In genomic region chr22:25367756-25368155, GRCh38 we compare ENCODE assay signal across 17 cellular contexts.
DNase-seq lines count a peak whose midpoint lies in the region; ATAC-seq and TF ChIP-seq lines count a peak whose summit lies in the region.
"Had no signal": no experiment of that assay in that cellular context is flagged by ENCODE, and none has a peak within 500 bp of the region (broad histone marks: within the 10 kb centered on the region; RNA-seq: fewer than 3 reads in every experiment).

No MANE protein-coding gene starts in this region.

- H3K4me1 ChIP-seq in OCI-LY3 (ENCODE audit: low read length) (peaks cover 23% of the 10 kb centered on the region), BE2C (peaks cover 24% of the 10 kb centered on the region)

- no peak overlapping the region for H2AFZ ChIP-seq in OCI-LY3 (ENCODE audit: low read depth, low read length)

- H3K36me3 ChIP-seq in OCI-LY3 (replicated peaks; ENCODE audit: low read depth, low read length) = no peaks in the 10 kb centered on the region
- peaks cover 50% of the 10 kb centered on the region for H3K36me3 ChIP-seq in BE2C

- no peak overlapping the region for H3K4me3 Mint-ChIP-seq in activated CD4-positive, alpha-beta T cell treated with anti-CD3 and anti-CD28 coated beads, Interleukin-2, amount 10 ng/mL, durations not matched to agents 7 days and 5 days
- no peak overlapping the region for H3K4me3 Mint-ChIP-seq in activated CD4-positive, alpha-beta T cell treated with anti-CD3 and anti-CD28 coated beads, Interleukin-2, amount 10 ng/mL, durations not matched to agents 24 days and 14 days
- H3K4me3 Mint-ChIP-seq in endothelial cell (ENCODE audit: unreplicated experiment) = peak overlapping the region; percentile 68
- H3K4me3 Mint-ChIP-seq in stimulated activated effector memory CD8-positive, alpha-beta T cell treated with anti-CD3 and anti-CD28 coated beads, Interleukin-12 subunit alpha, Interleukin-12 subunit beta, amount 100 ng/mL, for 72 hours = no peak overlapping the region
- H3K4me3 Mint-ChIP-seq in activated T-helper 1 cell treated with anti-CD3 and anti-CD28 coated beads, Interleukin-12 subunit alpha, Interleukin-12 subunit beta, Interleukin-2, Interleukin-4 antibody, amounts not matched to agents 30 ng/mL and 10 ng/mL and 1 ng/mL, durations not matched to agents 14 hours and 24 hours and 36 hours = no peak overlapping the region
- H3K4me3 Mint-ChIP-seq: CD14-positive monocyte, IgD-negative memory B cell had no signal

- H3K79me2 ChIP-seq in OCI-LY3 (ENCODE audit: low read length) = peaks cover 29% of the 10 kb centered on the region

- intact Hi-C loops in activated CD4-positive, alpha-beta T cell treated with anti-CD3 and anti-CD28 coated beads, Interleukin-2, amount 10 ng/mL, durations not matched to agents 24 days and 14 days (cut with micrococcal nuclease) = loop anchor here (10.0 kb wide), 1 partner anchor 77 kb away; no protein-coding TSS in a partner anchor
- intact Hi-C loops in activated T-helper 1 cell treated with anti-CD3 and anti-CD28 coated beads, Interleukin-12 subunit alpha, Interleukin-12 subunit beta, Interleukin-2, Interleukin-4 antibody, amounts not matched to agents 30 ng/mL and 10 ng/mL and 1 ng/mL, durations not matched to agents 14 hours and 24 hours and 36 hours (cut with micrococcal nuclease) = no loop called here

- H3K4me1 Mint-ChIP-seq in activated CD4-positive, alpha-beta T cell treated with anti-CD3 and anti-CD28 coated beads, Interleukin-2, amount 10 ng/mL, durations not matched to agents 7 days and 5 days = peaks cover 6% of the 10 kb centered on the region
- H3K4me1 Mint-ChIP-seq in activated CD4-positive, alpha-beta T cell treated with anti-CD3 and anti-CD28 coated beads, Interleukin-2, amount 10 ng/mL, durations not matched to agents 24 days and 14 days = peaks cover 7% of the 10 kb centered on the region
- peaks cover 37% of the 10 kb centered on the region for H3K4me1 Mint-ChIP-seq in endothelial cell (ENCODE audit: unreplicated experiment)
- peaks cover 25% of the 10 kb centered on the region for H3K4me1 Mint-ChIP-seq in stimulated activated effector memory CD8-positive, alpha-beta T cell treated with anti-CD3 and anti-CD28 coated beads, Interleukin-12 subunit alpha, Interleukin-12 subunit beta, amount 100 ng/mL, for 72 hours
- peaks cover 4% of the 10 kb centered on the region for H3K4me1 Mint-ChIP-seq in activated T-helper 1 cell treated with anti-CD3 and anti-CD28 coated beads, Interleukin-12 subunit alpha, Interleukin-12 subunit beta, Interleukin-2, Interleukin-4 antibody, amounts not matched to agents 30 ng/mL and 10 ng/mL and 1 ng/mL, durations not matched to agents 14 hours and 24 hours and 36 hours (ENCODE audit: low read depth)

- H3K36me3 Mint-ChIP-seq in activated CD4-positive, alpha-beta T cell treated with anti-CD3 and anti-CD28 coated beads, Interleukin-2, amount 10 ng/mL, durations not matched to agents 7 days and 5 days (ENCODE audit: low read depth) = peaks cover 2% of the 10 kb centered on the region
- H3K36me3 Mint-ChIP-seq in activated CD4-positive, alpha-beta T cell treated with anti-CD3 and anti-CD28 coated beads, Interleukin-2, amount 10 ng/mL, durations not matched to agents 24 days and 14 days (ENCODE audit: low read depth) = peaks cover 8% of the 10 kb centered on the region
- peaks cover 11% of the 10 kb centered on the region for H3K36me3 Mint-ChIP-seq in endothelial cell (ENCODE audit: low read depth, unreplicated experiment)
- peaks cover 6% of the 10 kb centered on the region for H3K36me3 Mint-ChIP-seq in stimulated activated effector memory CD8-positive, alpha-beta T cell treated with anti-CD3 and anti-CD28 coated beads, Interleukin-12 subunit alpha, Interleukin-12 subunit beta, amount 100 ng/mL, for 72 hours
- peaks cover 3% of the 10 kb centered on the region for H3K36me3 Mint-ChIP-seq in activated T-helper 1 cell treated with anti-CD3 and anti-CD28 coated beads, Interleukin-12 subunit alpha, Interleukin-12 subunit beta, Interleukin-2, Interleukin-4 antibody, amounts not matched to agents 30 ng/mL and 10 ng/mL and 1 ng/mL, durations not matched to agents 14 hours and 24 hours and 36 hours (ENCODE audit: low read depth)

- H3K27me3 Mint-ChIP-seq in activated CD4-positive, alpha-beta T cell treated with anti-CD3 and anti-CD28 coated beads, Interleukin-2, amount 10 ng/mL, durations not matched to agents 7 days and 5 days = no peaks in the 10 kb centered on the region
- no peaks in the 10 kb centered on the region for H3K27me3 Mint-ChIP-seq in activated CD4-positive, alpha-beta T cell treated with anti-CD3 and anti-CD28 coated beads, Interleukin-2, amount 10 ng/mL, durations not matched to agents 24 days and 14 days
- H3K27me3 Mint-ChIP-seq in endothelial cell (ENCODE audit: unreplicated experiment) = peaks cover 19% of the 10 kb centered on the region
- H3K27me3 Mint-ChIP-seq in activated T-helper 1 cell treated with anti-CD3 and anti-CD28 coated beads, Interleukin-12 subunit alpha, Interleukin-12 subunit beta, Interleukin-2, Interleukin-4 antibody, amounts not matched to agents 30 ng/mL and 10 ng/mL and 1 ng/mL, durations not matched to agents 14 hours and 24 hours and 36 hours (ENCODE audit: insufficient read depth) = no peaks in the 10 kb centered on the region
- H3K27me3 Mint-ChIP-seq: IgD-negative memory B cell had no signal

- no peak for TF ChIP-seq CTCF in OCI-LY3 (IDR thresholded peaks at IDR 0.05; ENCODE audit: low read depth, low read length)
- TF ChIP-seq CTCF in endothelial cell (IDR thresholded peaks at IDR 0.05; ENCODE audit: unreplicated experiment) = no peak
- no peak for TF ChIP-seq CTCF in BE2C (IDR thresholded peaks at IDR 0.05; ENCODE audit: low read depth, low read length)

- no peaks in the 10 kb centered on the region for H3K9me3 ChIP-seq in OCI-LY3 (ENCODE audit: insufficient read depth, low read length)
- H3K9me3 ChIP-seq in BE2C = no peaks in the 10 kb centered on the region

- DNase-seq in activated CD4-positive, alpha-beta T cell treated with anti-CD3 and anti-CD28 coated beads, Interleukin-2, amount 10 ng/mL, durations not matched to agents 7 days and 5 days = no peak
- DNase-seq in activated CD4-positive, alpha-beta T cell treated with anti-CD3 and anti-CD28 coated beads, Interleukin-2, amount 10 ng/mL, durations not matched to agents 24 days and 14 days = no peak
- no peak for DNase-seq in endothelial cell (ENCODE audit: low spot score)
- no peak for DNase-seq in stimulated activated effector memory CD8-positive, alpha-beta T cell treated with anti-CD3 and anti-CD28 coated beads, Interleukin-12 subunit alpha, Interleukin-12 subunit beta, amount 100 ng/mL, for 72 hours (ENCODE audit: low spot score in 2 of 2)
- DNase-seq in activated T-helper 1 cell treated with anti-CD3 and anti-CD28 coated beads, Interleukin-12 subunit alpha, Interleukin-12 subunit beta, Interleukin-2, Interleukin-4 antibody, amounts not matched to agents 30 ng/mL and 10 ng/mL and 1 ng/mL, durations not matched to agents 14 hours and 24 hours and 36 hours (ENCODE audit: low spot score) = no peak
- DNase-seq in BE2C = no peak
- no peak for DNase-seq in stimulated activated CD4-positive, alpha-beta T cell treated with anti-CD3 and anti-CD28 coated beads, Interleukin-4, amount 100 ng/mL, for 24 hours
- DNase-seq: DMS79, NCI-H1436 treated with DMSO at 0.1 percent for 48 hours, NCI-H2227 treated with DMSO at 0.1 percent for 48 hours, NCI-H526 treated with DMSO at 0.1 percent for 48 hours, OCI-M1 had no signal

- H3K9me3 Mint-ChIP-seq in activated CD4-positive, alpha-beta T cell treated with anti-CD3 and anti-CD28 coated beads, Interleukin-2, amount 10 ng/mL, durations not matched to agents 7 days and 5 days = no peaks in the 10 kb centered on the region
- no peaks in the 10 kb centered on the region for H3K9me3 Mint-ChIP-seq in activated CD4-positive, alpha-beta T cell treated with anti-CD3 and anti-CD28 coated beads, Interleukin-2, amount 10 ng/mL, durations not matched to agents 24 days and 14 days
- H3K9me3 Mint-ChIP-seq in endothelial cell (ENCODE audit: unreplicated experiment) = no peaks in the 10 kb centered on the region
- no peaks in the 10 kb centered on the region for H3K9me3 Mint-ChIP-seq in stimulated activated effector memory CD8-positive, alpha-beta T cell treated with anti-CD3 and anti-CD28 coated beads, Interleukin-12 subunit alpha, Interleukin-12 subunit beta, amount 100 ng/mL, for 72 hours
- H3K9me3 Mint-ChIP-seq in activated T-helper 1 cell treated with anti-CD3 and anti-CD28 coated beads, Interleukin-12 subunit alpha, Interleukin-12 subunit beta, Interleukin-2, Interleukin-4 antibody, amounts not matched to agents 30 ng/mL and 10 ng/mL and 1 ng/mL, durations not matched to agents 14 hours and 24 hours and 36 hours = no peaks in the 10 kb centered on the region
- H3K9me3 Mint-ChIP-seq: IgD-negative memory B cell had no signal

- H4K20me1 ChIP-seq in OCI-LY3 (ENCODE audit: insufficient read depth, low read length) = peaks cover 42% of the 10 kb centered on the region

- peak overlapping the region; percentile 86 for H3K4me2 ChIP-seq in OCI-LY3 (ENCODE audit: low read length)

- H3K27me3 ChIP-seq in OCI-LY3 (ENCODE audit: low read depth, low read length) (no peaks in the 10 kb centered on the region), BE2C (no peaks in the 10 kb centered on the region)

- ATAC-seq in stimulated activated effector memory CD8-positive, alpha-beta T cell treated with anti-CD3 and anti-CD28 coated beads, Interleukin-12 subunit alpha, Interleukin-12 subunit beta, amount 100 ng/mL, for 72 hours = no peak

- peak overlapping the region; percentile 28; the same call in 1 of the 2 replicates for H3K9ac ChIP-seq in OCI-LY3 (ENCODE audit: low read length)

- peak overlapping the region; percentile 55 for H3K4me3 ChIP-seq in OCI-LY3 (ENCODE audit: low read length)
- H3K4me3 ChIP-seq in BE2C (ENCODE audit: low read depth, low read length) = no peak overlapping the region
- H3K4me3 ChIP-seq: SK-N-MC had no signal

- H3K27ac ChIP-seq in OCI-LY3 (ENCODE audit: low read length) = peak overlapping the region; percentile 67
- H3K27ac ChIP-seq: 22Rv1, SK-N-MC had no signal

- H3K27ac Mint-ChIP-seq in activated CD4-positive, alpha-beta T cell treated with anti-CD3 and anti-CD28 coated beads, Interleukin-2, amount 10 ng/mL, durations not matched to agents 7 days and 5 days = peak overlapping the region; percentile 50
- H3K27ac Mint-ChIP-seq in activated CD4-positive, alpha-beta T cell treated with anti-CD3 and anti-CD28 coated beads, Interleukin-2, amount 10 ng/mL, durations not matched to agents 24 days and 14 days = no peak overlapping the region
- H3K27ac Mint-ChIP-seq in endothelial cell (ENCODE audit: unreplicated experiment) = peak overlapping the region; percentile 10
- peak overlapping the region; percentile 33 for H3K27ac Mint-ChIP-seq in stimulated activated effector memory CD8-positive, alpha-beta T cell treated with anti-CD3 and anti-CD28 coated beads, Interleukin-12 subunit alpha, Interleukin-12 subunit beta, amount 100 ng/mL, for 72 hours
- H3K27ac Mint-ChIP-seq in activated T-helper 1 cell treated with anti-CD3 and anti-CD28 coated beads, Interleukin-12 subunit alpha, Interleukin-12 subunit beta, Interleukin-2, Interleukin-4 antibody, amounts not matched to agents 30 ng/mL and 10 ng/mL and 1 ng/mL, durations not matched to agents 14 hours and 24 hours and 36 hours = no peak overlapping the region

- POLR2A ChIA-PET in activated CD4-positive, alpha-beta T cell treated with anti-CD3 and anti-CD28 coated beads, Interleukin-2, amount 10 ng/mL, durations not matched to agents 7 days and 5 days (lab: Charles Lee) = no interaction called here

- CTCF ChIA-PET in activated CD4-positive, alpha-beta T cell treated with anti-CD3 and anti-CD28 coated beads, Interleukin-2, amount 10 ng/mL, durations not matched to agents 7 days and 5 days (lab: Charles Lee) = no interaction called here

Comparison
In these comparisons a context has a peak if more than half of its experiments do, and no peak if none do; other contexts are left out.
1. H3K27ac Mint-ChIP-seq: peak in activated CD4-positive, alpha-beta T cell treated with anti-CD3 and anti-CD28 coated beads, Interleukin-2, amount 10 ng/mL, durations not matched to agents 7 days and 5 days (single experiment), endothelial cell (single experiment) and stimulated activated effector memory CD8-positive, alpha-beta T cell treated with anti-CD3 and anti-CD28 coated beads, Interleukin-12 subunit alpha, Interleukin-12 subunit beta, amount 100 ng/mL, for 72 hours (single experiment); none in activated CD4-positive, alpha-beta T cell treated with anti-CD3 and anti-CD28 coated beads, Interleukin-2, amount 10 ng/mL, durations not matched to agents 24 days and 14 days (single experiment) and activated T-helper 1 cell treated with anti-CD3 and anti-CD28 coated beads, Interleukin-12 subunit alpha, Interleukin-12 subunit beta, Interleukin-2, Interleukin-4 antibody, amounts not matched to agents 30 ng/mL and 10 ng/mL and 1 ng/mL, durations not matched to agents 14 hours and 24 hours and 36 hours (single experiment).